ENCODE assay signal across 19 cellular contexts in genomic region chr17:42001729-42002128, GRCh38. TPM values are rescaled to one million over a fixed set of nuclear protein-coding genes. Genes with fewer than 3 reads are reported as not detected.
A peak's percentile ranks its signal among the peaks of the same experiment; 100 is the strongest.
DNase-seq lines count a peak whose midpoint lies in the region; ATAC-seq and TF ChIP-seq lines count a peak whose summit lies in the region.
"Had no signal": no experiment of that assay in that cellular context is flagged by ENCODE, and none has a peak within 500 bp of the region (broad histone marks: within the 10 kb centered on the region; RNA-seq: fewer than 3 reads in every experiment).

No MANE protein-coding gene starts in this region.

- intact Hi-C loops in Caco-2 (cut with micrococcal nuclease; ENCODE audit: unreplicated experiment), result loop anchor here (2.0 kb wide), 2 partner anchors 15 to 35 kb away; partner anchors contain the start of genes CNP and DNAJC7

- no peaks in the 10 kb centered on the region for H3K27me3 Mint-ChIP-seq in Caco-2 (ENCODE audit: insufficient read depth, unreplicated experiment)

- BruUV-seq in Caco-2 (replicated peaks; lab: Mats Ljungman, UMichigan), result no TSS peak

- H3K9me3 ChIP-seq in Caco-2 (no peaks in the 10 kb centered on the region), SK-N-MC (ENCODE audit: low read depth, low read length) (no peaks in the 10 kb centered on the region)

- H3K36me3 Mint-ChIP-seq in Caco-2 (ENCODE audit: insufficient read depth, unreplicated experiment), result peaks cover 67% of the 10 kb centered on the region
- peaks cover 88% of the 10 kb centered on the region for H3K36me3 Mint-ChIP-seq in stimulated activated effector memory CD8-positive, alpha-beta T cell treated with anti-CD3 and anti-CD28 coated beads, Interleukin-12 subunit alpha, Interleukin-12 subunit beta, amount 100 ng/mL, for 72 hours

- peaks cover 49% of the 10 kb centered on the region for H3K4me1 ChIP-seq in Caco-2

- no peak overlapping the region for H3K27ac ChIP-seq in SK-N-MC
- H3K27ac ChIP-seq: HL-60 had no signal

- ATAC-seq in stimulated activated effector memory CD8-positive, alpha-beta T cell treated with anti-CD3 and anti-CD28 coated beads, Interleukin-12 subunit alpha, Interleukin-12 subunit beta, amount 100 ng/mL, for 72 hours, result no peak
- ATAC-seq in GM21447 (IDR thresholded peaks at IDR 0.05; ENCODE audit: unreplicated experiment) (no peak), GM21423 (IDR thresholded peaks at IDR 0.05; ENCODE audit: unreplicated experiment) (no peak)

- H3K36me3 ChIP-seq in Caco-2 (ENCODE audit: control insufficient read depth, insufficient read depth, low read length) (peaks cover 5% of the 10 kb centered on the region), SK-N-MC (ENCODE audit: insufficient read depth, low read length) (peaks cover 63% of the 10 kb centered on the region)

- CTCF ChIA-PET in Caco-2 (lab: Charles Lee), result interaction anchor here (1.8 kb wide), 1 partner anchor 18 kb away, joined by 17 read pairs; the partner anchor contains the start of gene NKIRAS2

- TF ChIP-seq CTCF in Caco-2 (IDR thresholded peaks at IDR 0.05; ENCODE audit: insufficient read depth in 1 of 2, low read depth in 1 of 2, low read length in 1 of 2, severe bottlenecking in 1 of 2, unreplicated experiment in 1 of 2), result no peak

- DNase-seq in Caco-2 (no peak), SK-N-MC (ENCODE audit: low read depth, low spot score) (no peak), cerebellar cortex (ENCODE audit: low spot score) (no peak)
- no peak for DNase-seq in stimulated activated effector memory CD8-positive, alpha-beta T cell treated with anti-CD3 and anti-CD28 coated beads, Interleukin-12 subunit alpha, Interleukin-12 subunit beta, amount 100 ng/mL, for 72 hours (ENCODE audit: low spot score in 2 of 2)
- DNase-seq: COR-L47; EL; H9; KBM-7; NCI-H1436; NCI-H2029; NCI-H2171; NCI-H446; NCI-H69; NK-92 treated with Interleukin-12 subunit alpha and Interleukin-12 subunit beta, amount 100 ng/mL, for 24 hours; SHP77 had no signal

- H3K4me3 Mint-ChIP-seq in Caco-2 (ENCODE audit: unreplicated experiment), result no peak overlapping the region
- no peak overlapping the region for H3K4me3 Mint-ChIP-seq in stimulated activated effector memory CD8-positive, alpha-beta T cell treated with anti-CD3 and anti-CD28 coated beads, Interleukin-12 subunit alpha, Interleukin-12 subunit beta, amount 100 ng/mL, for 72 hours
- H3K4me3 Mint-ChIP-seq: CD14-positive monocyte, H9 had no signal

- no peak overlapping the region for H3K4me3 ChIP-seq in Caco-2 (ENCODE audit: low read depth, low read length)
- no peak overlapping the region for H3K4me3 ChIP-seq in SK-N-MC

- peak overlapping the region; percentile 11 for H3K9ac ChIP-seq in SK-N-MC (ENCODE audit: insufficient read length)

- POLR2A ChIA-PET in Caco-2 (lab: Charles Lee), result interaction anchor here (3.1 kb wide), 1 partner anchor 15 kb away, joined by 40 read pairs; the partner anchor contains the start of gene DNAJC7

- peaks cover 26% of the 10 kb centered on the region for H3K4me1 Mint-ChIP-seq in Caco-2 (ENCODE audit: low read depth, unreplicated experiment)
- H3K4me1 Mint-ChIP-seq in stimulated activated effector memory CD8-positive, alpha-beta T cell treated with anti-CD3 and anti-CD28 coated beads, Interleukin-12 subunit alpha, Interleukin-12 subunit beta, amount 100 ng/mL, for 72 hours, result peaks cover 22% of the 10 kb centered on the region

- H3K27ac Mint-ChIP-seq in Caco-2 (ENCODE audit: unreplicated experiment), result peak overlapping the region; percentile 92
- H3K27ac Mint-ChIP-seq in stimulated activated effector memory CD8-positive, alpha-beta T cell treated with anti-CD3 and anti-CD28 coated beads, Interleukin-12 subunit alpha, Interleukin-12 subunit beta, amount 100 ng/mL, for 72 hours, result peak overlapping the region; percentile 80
- H3K27ac Mint-ChIP-seq: H9 had no signal

- H3K27me3 ChIP-seq in Caco-2 (replicated peaks; ENCODE audit: control insufficient read depth, insufficient read depth, low read length), result no peaks in the 10 kb centered on the region

- no peaks in the 10 kb centered on the region for H3K9me3 Mint-ChIP-seq in Caco-2 (ENCODE audit: unreplicated experiment)
- H3K9me3 Mint-ChIP-seq in stimulated activated effector memory CD8-positive, alpha-beta T cell treated with anti-CD3 and anti-CD28 coated beads, Interleukin-12 subunit alpha, Interleukin-12 subunit beta, amount 100 ng/mL, for 72 hours, result no peaks in the 10 kb centered on the region
- H3K9me3 Mint-ChIP-seq: CD14-positive monocyte, H9 had no signal

RNA-seq across cellular contexts. Expression of gene DNAJC7, which starts 15.5 kb away (rescaled TPM):
- 147 and 156 TPM in 2 replicates for total RNA-seq in Caco-2 (2022)

RNA-seq across cellular contexts. Expression of gene NKIRAS2, which starts 18.2 kb away (rescaled TPM):
- total RNA-seq in Caco-2 (2022), result 51.6 and 55.0 TPM in 2 replicates

RNA-seq across cellular contexts. Expression of gene CNP, which starts 35.1 kb away (rescaled TPM):
- 90.1 and 94.5 TPM in 2 replicates for total RNA-seq in Caco-2 (2022)

RNA-seq across cellular contexts. Expression of gene C17orf113, which starts 48.7 kb away (rescaled TPM):
- total RNA-seq in Caco-2 (2022), result 3.8 and 4.7 TPM in 2 replicates
